ENCODE assay signal across 9 cellular contexts in genomic region chr20:49982072-49982345, GRCh38. TPM values are rescaled to one million over a fixed set of nuclear protein-coding genes. Genes with fewer than 3 reads are reported as not detected.
DNase-seq lines count a peak whose midpoint lies in the region; ATAC-seq and TF ChIP-seq lines count a peak whose summit lies in the region.
"Had no signal": no experiment of that assay in that cellular context is flagged by ENCODE, and none has a peak within 500 bp of the region (broad histone marks: within the 10 kb centered on the region; RNA-seq: fewer than 3 reads in every experiment).

No MANE protein-coding gene starts in this region.

- H3K79me2 ChIP-seq in SK-N-SH (ENCODE audit: insufficient read depth): peaks cover 42% of the 10 kb centered on the region

- DNase-seq in SK-N-SH (no peak), WERI-Rb-1 (no peak), cerebellar nuclear complex (lab: John Stamatoyannopoulos, UW) (no peak), globus pallidus (ENCODE audit: low spot score) (no peak), HPDE6-E6E7 (ENCODE audit: extremely low spot score) (no peak)
- no peak for DNase-seq in stimulated activated naive B cell treated with anti-CD40 and anti-IgM and Interleukin-4, amounts not matched to agents 10 μg/mL and 1 μg/mL and 100 μg/mL, for 72 hours

- H3K27ac ChIP-seq in SK-N-SH (ENCODE audit: low read depth in 2 of 2, low read length in 1 of 2) (no peak overlapping the region), WERI-Rb-1 (peak overlapping the region; percentile 88)
- H3K27ac ChIP-seq: SJSA1 had no signal

- POLR2A ChIA-PET in SK-N-SH (lab: Yijun Ruan, JAX): interaction anchor here (0.6 to 4.2 kb wide), 5 partner anchors 8 to 88 kb away, joined by 3 to 27 read pairs (median 5); no protein-coding TSS in a partner anchor

- no peak overlapping the region for H2AFZ ChIP-seq in SK-N-SH (ENCODE audit: low read depth)

- H3K9me2 ChIP-seq in SK-N-SH: no peaks in the 10 kb centered on the region

- H3K4me2 ChIP-seq in SK-N-SH: peak overlapping the region; percentile 74; the same call in 1 of the 2 replicates

- H4K20me1 ChIP-seq in SK-N-SH (ENCODE audit: insufficient read depth): peaks cover 26% of the 10 kb centered on the region

- CTCF ChIA-PET in SK-N-SH (lab: Yijun Ruan, JAX): interaction anchor here (0.6 to 22.2 kb wide), 14 partner anchors 12 to 543 kb away, joined by 3 to 807 read pairs (median 4); no protein-coding TSS in a partner anchor

- WGBS in SK-N-SH (ENCODE audit: low lambda C conversion rate): 81% methylated on average over 12 of the region's 12 CpGs

- TF ChIP-seq CTCF in SK-N-SH (IDR thresholded peaks at IDR 0.05) (no peak), WERI-Rb-1 (IDR thresholded peaks at IDR 0.05; ENCODE audit: low read depth, low read length) (no peak)

- no peak overlapping the region for H3K9ac ChIP-seq in SK-N-SH

- no peak for TF ChIP-seq RAD21 in SK-N-SH (IDR thresholded peaks at IDR 0.05; ENCODE audit: low read length)

- H3K4me1 ChIP-seq in SK-N-SH (ENCODE audit: control insufficient read depth in 1 of 2, insufficient read depth in 2 of 2, low read depth in 1 of 2, low read length in 1 of 2): peaks cover 11 to 40% of the 10 kb centered on the region in 2 experiments; a peak in 3 of 4 replicates

- H3K4me1 Mint-ChIP-seq in stimulated activated naive B cell treated with anti-CD40 and anti-IgM and Interleukin-4, amounts not matched to agents 10 μg/mL and 1 μg/mL and 100 μg/mL, for 72 hours: peaks cover 24 to 40% of the 10 kb centered on the region in 2 donors

- peak overlapping the region; percentile 76 to 79 for H3K4me3 Mint-ChIP-seq in stimulated activated naive B cell treated with anti-CD40 and anti-IgM and Interleukin-4, amounts not matched to agents 10 μg/mL and 1 μg/mL and 100 μg/mL, for 72 hours

- peak overlapping the region in 1 of 2 experiments; percentile 43; a peak in 2 of 4 replicates for H3K4me3 ChIP-seq in SK-N-SH (ENCODE audit: low read depth in 2 of 2, low read length in 1 of 2)
- peak overlapping the region; percentile 45 for H3K4me3 ChIP-seq in WERI-Rb-1 (ENCODE audit: low read depth, low read length)
- H3K4me3 ChIP-seq in iPS-11a (ENCODE audit: low read depth, low read length): peak overlapping the region; percentile 25

- no peak for TF ChIP-seq EP300 in SK-N-SH (IDR thresholded peaks at IDR 0.05; ENCODE audit: borderline replicate concordance in 1 of 2, low read depth in 1 of 2, low read length in 1 of 2)

- peaks cover 3% of the 10 kb centered on the region in 2 donors for H3K36me3 Mint-ChIP-seq in stimulated activated naive B cell treated with anti-CD40 and anti-IgM and Interleukin-4, amounts not matched to agents 10 μg/mL and 1 μg/mL and 100 μg/mL, for 72 hours

- H3F3A ChIP-seq in SK-N-SH (replicated peaks; ENCODE audit: insufficient read depth): peaks cover 20% of the 10 kb centered on the region

- H3K27me3 Mint-ChIP-seq in stimulated activated naive B cell treated with anti-CD40 and anti-IgM and Interleukin-4, amounts not matched to agents 10 μg/mL and 1 μg/mL and 100 μg/mL, for 72 hours: peaks cover 12 to 21% of the 10 kb centered on the region in 2 donors

- H3K9me3 ChIP-seq in SK-N-SH (no peaks in the 10 kb centered on the region), WERI-Rb-1 (ENCODE audit: severe bottlenecking) (no peaks in the 10 kb centered on the region)

- no peaks in the 10 kb centered on the region for H3K27me3 ChIP-seq in SK-N-SH (ENCODE audit: insufficient read depth)
- no peaks in the 10 kb centered on the region for H3K27me3 ChIP-seq in WERI-Rb-1 (ENCODE audit: insufficient read depth, low read depth, severe bottlenecking)
- H3K27me3 ChIP-seq: SJSA1 had no signal

- H3K27ac Mint-ChIP-seq in stimulated activated naive B cell treated with anti-CD40 and anti-IgM and Interleukin-4, amounts not matched to agents 10 μg/mL and 1 μg/mL and 100 μg/mL, for 72 hours: peak overlapping the region; percentile 92

- H3K36me3 ChIP-seq in SK-N-SH (replicated peaks in 1 of 2; ENCODE audit: control insufficient read depth in 1 of 2, insufficient read depth in 2 of 2, low read length in 1 of 2): peaks cover 0 to 6% of the 10 kb centered on the region in 2 experiments
- peaks cover 31% of the 10 kb centered on the region for H3K36me3 ChIP-seq in WERI-Rb-1

- no peak for ATAC-seq in SK-N-SH treated with all-trans-retinoic acid at 6 μM for 48 hours
- no peak for ATAC-seq in stimulated activated naive B cell treated with anti-CD40 and anti-IgM and Interleukin-4, amounts not matched to agents 10 μg/mL and 1 μg/mL and 100 μg/mL, for 72 hours (replicated peaks)

- no peaks in the 10 kb centered on the region for H3K9me3 Mint-ChIP-seq in stimulated activated naive B cell treated with anti-CD40 and anti-IgM and Interleukin-4, amounts not matched to agents 10 μg/mL and 1 μg/mL and 100 μg/mL, for 72 hours

TF ChIP-seq in SK-N-SH, 30 proteins besides CTCF, POLR2A, EP300 and RAD21 (continues in another document):
- TF ChIP-seq USF1 (IDR thresholded peaks at IDR 0.05; ENCODE audit: borderline replicate concordance, low read depth) (no peak), IRF3 (IDR thresholded peaks at IDR 0.05; ENCODE audit: low read depth, low read length) (no peak), GABPA (IDR thresholded peaks at IDR 0.05; ENCODE audit: low read depth) (no peak), FOXM1 (IDR thresholded peaks at IDR 0.05; ENCODE audit: low read depth) (no peak), PBX3 (IDR thresholded peaks at IDR 0.05) (no peak)

TF ChIP-seq in SK-N-SH treated with all-trans-retinoic acid at 6 μM for 48 hours, 23 proteins besides CTCF, POLR2A, EP300 and RAD21:
- TF ChIP-seq ESRRG (CRISPR knock-in tag; IDR thresholded peaks at IDR 0.05): no peak
- TF ChIP-seq PATZ1 (CRISPR knock-in tag; IDR thresholded peaks at IDR 0.05; ENCODE audit: borderline replicate concordance): no peak
- no peak for TF ChIP-seq CSDC2 (CRISPR knock-in tag; IDR thresholded peaks at IDR 0.05)
- TF ChIP-seq ZC3H10 (CRISPR knock-in tag; IDR thresholded peaks at IDR 0.05): no peak

RNA-seq across cellular contexts. Expression of gene SNAI1, which starts 0.8 kb away (rescaled TPM):
- 3.7 and 6.2 TPM in 2 replicates for polyA plus RNA-seq in SK-N-SH (2012; rRNA removed)
- polyA plus RNA-seq in SK-N-SH (2012; cell fraction: cytosol; rRNA removed): 2.2 and 3.9 TPM in 2 replicates
- 5.6 and 5.7 TPM in 2 replicates for polyA plus RNA-seq in SK-N-SH (2012; cell fraction: nucleus; rRNA removed)

RNA-seq across cellular contexts. Expression of gene RNF114, which starts 45.8 kb away (rescaled TPM):
- polyA plus RNA-seq in SK-N-SH (2012; rRNA removed): 30.2 and 55.0 TPM in 2 replicates
- polyA plus RNA-seq in SK-N-SH (2012; cell fraction: cytosol; rRNA removed): 37.4 and 52.4 TPM in 2 replicates
- 53.4 and 58.8 TPM in 2 replicates for polyA plus RNA-seq in SK-N-SH (2012; cell fraction: nucleus; rRNA removed)
